ENCODE assay signal across 15 cellular contexts in the genomic region with DNA sequence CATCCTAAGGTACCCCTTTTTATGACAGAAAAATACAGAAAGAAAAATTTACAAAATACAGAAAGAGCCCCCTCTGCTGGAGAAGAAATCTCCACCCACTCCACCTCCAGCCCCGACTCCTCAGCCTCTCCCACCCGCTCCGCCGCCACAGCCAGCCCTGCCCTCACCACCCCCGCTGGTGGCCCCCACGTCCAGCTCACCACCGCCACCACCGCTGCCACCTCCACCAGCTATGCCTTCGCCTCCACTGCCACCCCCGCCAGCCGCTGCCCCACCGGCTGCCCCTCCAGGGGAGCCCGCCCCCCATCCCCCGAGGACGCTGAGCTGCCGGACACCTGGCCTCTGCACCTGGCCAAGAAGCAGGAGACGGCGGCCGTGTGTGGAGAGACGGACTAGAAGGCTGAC. TPM values are rescaled to one million over a fixed set of nuclear protein-coding genes. Genes with fewer than 3 reads are reported as not detected.
A peak's percentile ranks its signal among the peaks of the same experiment; 100 is the strongest.
DNase-seq lines count a peak whose midpoint lies in the region; ATAC-seq and TF ChIP-seq lines count a peak whose summit lies in the region.
"Had no signal": no experiment of that assay in that cellular context is flagged by ENCODE, and none has a peak within 500 bp of the region (broad histone marks: within the 10 kb centered on the region; RNA-seq: fewer than 3 reads in every experiment).

No MANE protein-coding gene starts in this region.

- no peaks in the 10 kb centered on the region for H3K4me1 ChIP-seq in IMR-90 (ENCODE audit: control insufficient read depth, insufficient read depth, low read length)
- H3K4me1 ChIP-seq in neuronal stem cell (ENCODE audit: control insufficient read depth in 2 of 2, insufficient read depth in 1 of 2, low read depth in 1 of 2, low read length in 2 of 2), result peaks cover 0 to 7% of the 10 kb centered on the region in 2 donors

- no peak overlapping the region for H3K9ac ChIP-seq in IMR-90 (ENCODE audit: low read depth, low read length)
- no peak overlapping the region for H3K9ac ChIP-seq in neuronal stem cell (ENCODE audit: low read depth, low read length, poor library complexity)

- in situ Hi-C loops in IMR-90 (cut with MboI; ENCODE audit: low sequenced_read_pairs), result no loop called here

- H2BK12ac ChIP-seq in neuronal stem cell (ENCODE audit: low read length), result no peak overlapping the region

- H2BK15ac ChIP-seq in IMR-90 (ENCODE audit: low read depth, low read length), result no peak overlapping the region
- peak overlapping the region; percentile 96 for H2BK15ac ChIP-seq in neuronal stem cell (ENCODE audit: low read length)

- BruUV-seq in IMR-90 (replicated peaks; lab: Mats Ljungman, UMichigan), result no TSS peak

- H3K9me3 ChIP-seq in IMR-90 (ENCODE audit: control insufficient read depth, insufficient read depth, low read length) (no peaks in the 10 kb centered on the region), neuronal stem cell (replicated peaks in 1 of 2; ENCODE audit: control insufficient read depth in 2 of 2, insufficient read depth in 1 of 2, low read depth in 1 of 2, low read length in 2 of 2) (no peaks in the 10 kb centered on the region)

- H3K4me2 ChIP-seq in IMR-90 (ENCODE audit: low read depth, low read length) (no peak overlapping the region), neuronal stem cell (ENCODE audit: insufficient read depth, low read length, poor library complexity, severe bottlenecking) (peak overlapping the region; percentile 41)

- no peaks in the 10 kb centered on the region for H3K79me1 ChIP-seq in IMR-90 (ENCODE audit: low read depth in 1 of 2, low read length in 2 of 2)
- no peaks in the 10 kb centered on the region for H3K79me1 ChIP-seq in neuronal stem cell (ENCODE audit: low read depth, low read length)

- POLR2A ChIA-PET in IMR-90 (lab: Charles Lee; ENCODE audit: unreplicated experiment), result no interaction called here

- dilution Hi-C loops in IMR-90 (cut with HindIII; ENCODE audit: low sequenced_read_pairs, unreplicated experiment), result no loop called here

- no peak overlapping the region for H4K5ac ChIP-seq in IMR-90 (ENCODE audit: low read depth, low read length)

- peaks cover 4% of the 10 kb centered on the region for H3K27me3 ChIP-seq in IMR-90 (ENCODE audit: control insufficient read depth, insufficient read depth, low read length)
- H3K27me3 ChIP-seq in neuronal stem cell (ENCODE audit: control insufficient read depth in 3 of 3, insufficient read depth in 3 of 3, low read depth in 1 of 3, low read length in 3 of 3), result peaks cover 0 to 26% (median 2%) of the 10 kb centered on the region in 3 experiments

- no peak overlapping the region for H2BK120ac ChIP-seq in IMR-90 (ENCODE audit: low read depth, low read length)
- H2BK120ac ChIP-seq in neuronal stem cell (ENCODE audit: low read depth, low read length), result no peak overlapping the region

- ATAC-seq in IMR-90 (ENCODE audit: low read depth), result no peak

- no peak overlapping the region for H2BK20ac ChIP-seq in IMR-90 (ENCODE audit: low read depth, low read length)

- WGBS in IMR-90 (ENCODE audit: extremely low coverage in 2 of 2, insufficient read length in 1 of 2), 2 experiments, result no CpG with 5 or more reads among the region's 20 CpGs
- WGBS in neuronal stem cell (ENCODE audit: extremely low coverage in 2 of 2, insufficient read length in 2 of 2, insufficient replicate concordance in 1 of 2), 2 donors, result no CpG with 5 or more reads among the region's 20 CpGs

- no peaks in the 10 kb centered on the region for H4K20me1 ChIP-seq in IMR-90 (ENCODE audit: insufficient read depth, low read length)

- no peak for TF ChIP-seq RAD21 in IMR-90 (IDR thresholded peaks at IDR 0.05; ENCODE audit: low read length)

- CTCF ChIA-PET in IMR-90 (lab: Yijun Ruan, JAX), result interaction anchor here (0.5 kb wide), 1 partner anchor 1002 kb away, joined by 3 read pairs; no protein-coding TSS in a partner anchor

- H2BK5ac ChIP-seq in IMR-90 (ENCODE audit: low read depth, low read length, poor library complexity, severe bottlenecking), result no peak overlapping the region
- no peak overlapping the region for H2BK5ac ChIP-seq in neuronal stem cell (ENCODE audit: low read length)

- intact Hi-C loops in IMR-90 (cut with micrococcal nuclease), result no loop called here

- H4K91ac ChIP-seq in IMR-90 (ENCODE audit: insufficient read depth, low read depth, low read length), result no peak overlapping the region
- no peak overlapping the region for H4K91ac ChIP-seq in neuronal stem cell (ENCODE audit: low read depth, low read length, poor library complexity)

- H3K4ac ChIP-seq in IMR-90 (ENCODE audit: low read depth, low read length), result no peak overlapping the region
- H3K4ac ChIP-seq in neuronal stem cell (ENCODE audit: low read length), result no peak overlapping the region

- no peak overlapping the region for H2AK9ac ChIP-seq in IMR-90 (replicated peaks; ENCODE audit: low read depth, low read length, poor library complexity)

- H3K18ac ChIP-seq in IMR-90 (ENCODE audit: low read depth, low read length) (no peak overlapping the region), neuronal stem cell (ENCODE audit: low read length) (no peak overlapping the region)

- H2AFZ ChIP-seq in IMR-90 (replicated peaks; ENCODE audit: low read length, poor library complexity) (no peak overlapping the region), neuronal stem cell (ENCODE audit: low read length) (no peak overlapping the region)

- no peak overlapping the region for H3K23ac ChIP-seq in IMR-90 (ENCODE audit: low read depth, low read length)
- H3K23ac ChIP-seq in neuronal stem cell (ENCODE audit: low read depth, low read length, poor library complexity), result peak overlapping the region; percentile 20

- no peak overlapping the region for H3K56ac ChIP-seq in IMR-90 (ENCODE audit: extremely low read depth, insufficient read depth, low read length)

- no peak overlapping the region for H3K27ac ChIP-seq in IMR-90 (ENCODE audit: insufficient read depth, low read length)
- no peak overlapping the region for H3K27ac ChIP-seq in coronary artery
- H3K27ac ChIP-seq in neuronal stem cell (replicated peaks; ENCODE audit: low read length), result no peak overlapping the region

- H2AK5ac ChIP-seq in IMR-90 (ENCODE audit: low read depth, low read length) (no peak overlapping the region), neuronal stem cell (ENCODE audit: low read depth, low read length) (no peak overlapping the region)

- H3K4me3 ChIP-seq in IMR-90 (ENCODE audit: insufficient read depth, low read depth, low read length) (no peak overlapping the region), coronary artery (no peak overlapping the region), neuronal stem cell (ENCODE audit: low read length in 2 of 2) (no peak overlapping the region)

- H3K36me3 ChIP-seq in IMR-90 (ENCODE audit: control insufficient read depth, insufficient read depth, low read length) (no peaks in the 10 kb centered on the region), neuronal stem cell (replicated peaks in 1 of 2; ENCODE audit: control insufficient read depth in 2 of 2, insufficient read depth in 2 of 2, low read length in 2 of 2) (no peaks in the 10 kb centered on the region)

- TF ChIP-seq CTCF in GM12872 (IDR thresholded peaks at IDR 0.05; ENCODE audit: insufficient read depth, low read depth, low read length), result peak; percentile 30; the same call in 2 of the 3 replicates
- 0 out of 2 replicates have a peak, but pooled peaks have one; percentile 3 for TF ChIP-seq CTCF in IMR-90 (conservative IDR thresholded peaks at IDR 0.05; ENCODE audit: low read depth, low read length)
- TF ChIP-seq CTCF in coronary artery (IDR thresholded peaks at IDR 0.05), result peak; percentile 11

- H3K9me1 ChIP-seq in IMR-90 (ENCODE audit: insufficient read depth, low read length), result no peaks in the 10 kb centered on the region

- DNase-seq in IMR-90 (no peak), coronary artery (ENCODE audit: low spot score) (no peak), neuronal stem cell (ENCODE audit: low spot score) (no peak), NCI-H2227 treated with DMSO at 0.1 percent for 48 hours (lab: John Stamatoyannopoulos, UW) (no peak), dermis blood vessel endothelial cell (no peak)
- DNase-seq in stimulated activated naive CD4-positive, alpha-beta T cell (lab: John Stamatoyannopoulos, UW), result no peak
- DNase-seq: activated T-cell treated with anti-CD3 and anti-CD28 coated beads for 4 hours, GF-D8, NCI-H510A, T-helper 2 cell had no signal

- H4K8ac ChIP-seq in IMR-90 (ENCODE audit: low read depth in 2 of 2, low read length in 2 of 2) (no peak overlapping the region), neuronal stem cell (ENCODE audit: low read depth, low read length) (peak overlapping the region; percentile 87)

- TF ChIP-seq POLR2A in IMR-90 (IDR thresholded peaks at IDR 0.05; ENCODE audit: low read depth, low read length), result no peak

- H3K14ac ChIP-seq in IMR-90 (replicated peaks; ENCODE audit: low read depth, low read length) (no peak overlapping the region), neuronal stem cell (ENCODE audit: low read length) (no peak overlapping the region)

TF ChIP-seq in IMR-90, 13 proteins besides CTCF, POLR2A, EP300 and RAD21 (continues in another document):
- no peak for TF ChIP-seq FOS (IDR thresholded peaks at IDR 0.05; ENCODE audit: low read depth, low read length)

RNA-seq across cellular contexts. Expression of gene WFDC2, which starts 17.7 kb away (rescaled TPM):
- total RNA-seq in IMR-90 (2012; rRNA removed), result not detected in 2 replicates
- polyA plus RNA-seq in IMR-90 (2012; rRNA removed), result not detected in 2 replicates
- not detected in 2 replicates for polyA plus RNA-seq in IMR-90 (2012; cell fraction: cytosol; rRNA removed)
- polyA plus RNA-seq in IMR-90 (2012; cell fraction: nucleus; rRNA removed; ENCODE audit: low replicate concordance), result not detected in 2 replicates
- polyA plus RNA-seq in neuronal stem cell (2013, experiment 1 of 2), result 56.3 TPM
- 58.1 TPM for polyA plus RNA-seq in neuronal stem cell (2013, experiment 2 of 2)
- total RNA-seq in dermis blood vessel endothelial cell, result not detected in 2 replicates
- total RNA-seq: pulmonary artery endothelial cell had no signal

RNA-seq across cellular contexts. Expression of gene SPINT3, which starts 28.2 kb away (rescaled TPM):
- not detected in 2 replicates for total RNA-seq in IMR-90 (2012; rRNA removed)
- not detected in 2 replicates for polyA plus RNA-seq in IMR-90 (2012; rRNA removed)
- polyA plus RNA-seq in IMR-90 (2012; cell fraction: cytosol; rRNA removed), result not detected in 2 replicates
- polyA plus RNA-seq in IMR-90 (2012; cell fraction: nucleus; rRNA removed; ENCODE audit: low replicate concordance), result not detected in 2 replicates
- not detected for polyA plus RNA-seq in neuronal stem cell (2013, experiment 1 of 2)
- not detected for polyA plus RNA-seq in neuronal stem cell (2013, experiment 2 of 2)
- total RNA-seq in dermis blood vessel endothelial cell, result not detected in 2 replicates
- total RNA-seq: lower leg skin, pulmonary artery endothelial cell had no signal
- polyA plus RNA-seq: esophagus, IgD-negative memory B cell had no signal

RNA-seq across cellular contexts. Expression of gene WFDC6, which starts 52.0 kb away (rescaled TPM):
- not detected in 2 replicates for total RNA-seq in IMR-90 (2012; rRNA removed)
- not detected in 2 replicates for polyA plus RNA-seq in IMR-90 (2012; rRNA removed)
- not detected in 2 replicates for polyA plus RNA-seq in IMR-90 (2012; cell fraction: cytosol; rRNA removed)
- polyA plus RNA-seq in IMR-90 (2012; cell fraction: nucleus; rRNA removed; ENCODE audit: low replicate concordance), result not detected in 2 replicates
- not detected for polyA plus RNA-seq in neuronal stem cell (2013, experiment 1 of 2)
- not detected for polyA plus RNA-seq in neuronal stem cell (2013, experiment 2 of 2)
- not detected in 2 replicates for total RNA-seq in dermis blood vessel endothelial cell
- total RNA-seq: pulmonary artery endothelial cell had no signal
- polyA plus RNA-seq: esophagus, IgD-negative memory B cell had no signal

RNA-seq across cellular contexts. Expression of gene EPPIN, which starts 60.0 kb away (rescaled TPM):
- total RNA-seq in IMR-90 (2012; rRNA removed), result not detected in 2 replicates
- polyA plus RNA-seq in IMR-90 (2012; rRNA removed), result not detected in 2 replicates
- polyA plus RNA-seq in IMR-90 (2012; cell fraction: cytosol; rRNA removed), result not detected in 2 replicates
- polyA plus RNA-seq in IMR-90 (2012; cell fraction: nucleus; rRNA removed; ENCODE audit: low replicate concordance), result not detected in 2 replicates
- not detected for polyA plus RNA-seq in neuronal stem cell (2013, experiment 1 of 2)
- polyA plus RNA-seq in neuronal stem cell (2013, experiment 2 of 2), result not detected
- total RNA-seq in dermis blood vessel endothelial cell, result not detected in 2 replicates
- total RNA-seq: lower leg skin, pulmonary artery endothelial cell had no signal
- polyA plus RNA-seq: esophagus, IgD-negative memory B cell had no signal
